Comparison of ENCODE assay signal across 8 cellular contexts in genomic region chr3:141402476-141403171, GRCh38. TPM values are rescaled to one million over a fixed set of nuclear protein-coding genes. Genes with fewer than 3 reads are reported as not detected.
DNase-seq lines count a peak whose midpoint lies in the region; ATAC-seq and TF ChIP-seq lines count a peak whose summit lies in the region.

No MANE protein-coding gene starts in this region.

- H3K36me3 Mint-ChIP-seq in activated CD8-positive, alpha-beta T cell treated with anti-CD3 and anti-CD28 coated beads, Interleukin-2, amount 10 ng/mL, durations not matched to agents 7 days and 5 days (ENCODE audit: low read depth): peaks cover 33% of the 10 kb centered on the region
- H3K36me3 Mint-ChIP-seq in endothelial cell (ENCODE audit: low read depth, unreplicated experiment): peaks cover 17% of the 10 kb centered on the region

- H3K4me3 Mint-ChIP-seq in activated CD8-positive, alpha-beta T cell treated with anti-CD3 and anti-CD28 coated beads, Interleukin-2, amount 10 ng/mL, durations not matched to agents 7 days and 5 days: peak overlapping the region; percentile 86
- H3K4me3 Mint-ChIP-seq in endothelial cell (ENCODE audit: unreplicated experiment): peak overlapping the region; percentile 89

- H3K27me3 ChIP-seq in MG63: no peaks in the 10 kb centered on the region

- peaks cover 38% of the 10 kb centered on the region for H3K36me3 ChIP-seq in MG63

- H3K27me3 Mint-ChIP-seq in activated CD8-positive, alpha-beta T cell treated with anti-CD3 and anti-CD28 coated beads, Interleukin-2, amount 10 ng/mL, durations not matched to agents 7 days and 5 days (ENCODE audit: low read depth): no peaks in the 10 kb centered on the region
- H3K27me3 Mint-ChIP-seq in endothelial cell (ENCODE audit: unreplicated experiment): peaks cover 1% of the 10 kb centered on the region

- peaks cover 35% of the 10 kb centered on the region for H3K4me1 Mint-ChIP-seq in activated CD8-positive, alpha-beta T cell treated with anti-CD3 and anti-CD28 coated beads, Interleukin-2, amount 10 ng/mL, durations not matched to agents 7 days and 5 days (ENCODE audit: low read depth)
- H3K4me1 Mint-ChIP-seq in endothelial cell (ENCODE audit: unreplicated experiment): peaks cover 10% of the 10 kb centered on the region

- ATAC-seq in activated CD8-positive, alpha-beta T cell treated with anti-CD3 and anti-CD28 coated beads, Interleukin-2, amount 10 ng/mL, durations not matched to agents 7 days and 5 days: peak; percentile 78

- H3K27ac Mint-ChIP-seq in activated CD8-positive, alpha-beta T cell treated with anti-CD3 and anti-CD28 coated beads, Interleukin-2, amount 10 ng/mL, durations not matched to agents 7 days and 5 days: peak overlapping the region; percentile 89
- no peak overlapping the region for H3K27ac Mint-ChIP-seq in endothelial cell (ENCODE audit: unreplicated experiment)

- DNase-seq in GOT3 (lab: John Stamatoyannopoulos, UW) (peak; percentile 20), MG63 (peak; percentile 78), endothelial cell (ENCODE audit: low spot score) (peak; percentile 58), mesenteric fat pad (ENCODE audit: low spot score) (peak; percentile 93), NCI-H1694 treated with DMSO at 0.1 percent for 48 hours (lab: John Stamatoyannopoulos, UW) (no peak)
- DNase-seq in activated CD8-positive, alpha-beta T cell treated with anti-CD3 and anti-CD28 coated beads, Interleukin-2, amount 10 ng/mL, durations not matched to agents 7 days and 5 days: peak; percentile 60
- peak; percentile 19 to 65 (median 52) for DNase-seq in stimulated activated naive CD4-positive, alpha-beta T cell (lab: John Stamatoyannopoulos, UW)

- TF ChIP-seq CTCF in GM12875 (IDR thresholded peaks at IDR 0.05; ENCODE audit: borderline replicate concordance, insufficient read depth, low read depth, low read length): no peak
- no peak for TF ChIP-seq CTCF in endothelial cell (IDR thresholded peaks at IDR 0.05; ENCODE audit: unreplicated experiment)

- no peaks in the 10 kb centered on the region; the same call in 1 of the 2 replicates for H3K9me3 ChIP-seq in MG63

- CTCF ChIA-PET in activated CD8-positive, alpha-beta T cell treated with anti-CD3 and anti-CD28 coated beads, Interleukin-2, amount 10 ng/mL, durations not matched to agents 7 days and 5 days (lab: Charles Lee): interaction anchor here (0.9 to 3.4 kb wide), 6 partner anchors 10 to 42 kb away, joined by 3 to 14 read pairs (median 6); no protein-coding TSS in a partner anchor

- H3K9me3 Mint-ChIP-seq in activated CD8-positive, alpha-beta T cell treated with anti-CD3 and anti-CD28 coated beads, Interleukin-2, amount 10 ng/mL, durations not matched to agents 7 days and 5 days (ENCODE audit: insufficient read depth): peaks cover under 1% of the 10 kb centered on the region
- H3K9me3 Mint-ChIP-seq in endothelial cell (ENCODE audit: unreplicated experiment): no peaks in the 10 kb centered on the region

- POLR2A ChIA-PET in activated CD8-positive, alpha-beta T cell treated with anti-CD3 and anti-CD28 coated beads, Interleukin-2, amount 10 ng/mL, durations not matched to agents 7 days and 5 days (lab: Charles Lee): interaction anchor here (0.6 to 3.6 kb wide), 3 partner anchors 10 to 136 kb away, joined by 4 to 22 read pairs (median 6); no protein-coding TSS in a partner anchor

- H3K4me3 ChIP-seq in GM12875 (ENCODE audit: low read depth, low read length) (peak overlapping the region; percentile 80), MG63 (peak overlapping the region; percentile 57)

RNA-seq across cellular contexts. Expression of gene ZBTB38, which starts 34.3 kb away (rescaled TPM):
- 15.8 and 29.9 TPM in 2 replicates for total RNA-seq in MG63 (2014; rRNA removed; shearing (Covaris generic); ENCODE audit: low replicate concordance)
- total RNA-seq in activated CD8-positive, alpha-beta T cell treated with anti-CD3 and anti-CD28 coated beads, Interleukin-2, amount 10 ng/mL, durations not matched to agents 7 days and 5 days: 10 to 100 TPM; 27.8 to 29.6 TPM
- total RNA-seq in endothelial cell (ENCODE audit: unreplicated experiment): 22.5 TPM
- total RNA-seq in mesenteric fat pad: 75.4 TPM
